9 cellular contexts compared by ENCODE assay signal in genomic region chr17:41800601-41801373, GRCh38. TPM values are rescaled to one million over a fixed set of nuclear protein-coding genes. Genes with fewer than 3 reads are reported as not detected.
DNase-seq lines count a peak whose midpoint lies in the region; ATAC-seq, FAIRE-seq and TF ChIP-seq lines count a peak whose summit lies in the region.
"Had no signal": no experiment of that assay in that cellular context is flagged by ENCODE, and none has a peak within 500 bp of the region (broad histone marks: within the 10 kb centered on the region; RNA-seq: fewer than 3 reads in every experiment).

No MANE protein-coding gene starts in this region.

- no peak for TF ChIP-seq EP300 in SK-N-SH (IDR thresholded peaks at IDR 0.05; ENCODE audit: borderline replicate concordance in 1 of 2, low read depth in 1 of 2, low read length in 1 of 2)

- H3K9me2 ChIP-seq in SK-N-SH, result no peaks in the 10 kb centered on the region
- no peaks in the 10 kb centered on the region for H3K9me2 ChIP-seq in hepatocyte (replicated peaks; ENCODE audit: insufficient read depth)

- no peak for ATAC-seq in GM19455 (IDR thresholded peaks at IDR 0.05; ENCODE audit: unreplicated experiment)

- H3K79me2 ChIP-seq in SK-N-SH (ENCODE audit: insufficient read depth) (no peaks in the 10 kb centered on the region), hepatocyte (no peaks in the 10 kb centered on the region)

- BruUV-seq in A673 (replicated peaks; lab: Mats Ljungman, UMichigan), result no TSS peak

- H3K4me1 ChIP-seq in SK-N-SH (ENCODE audit: control insufficient read depth in 1 of 2, insufficient read depth in 2 of 2, low read depth in 1 of 2, low read length in 1 of 2) (peaks cover 0 to 6% of the 10 kb centered on the region in 2 experiments; a peak in 1 of 4 replicates), hepatocyte (ENCODE audit: insufficient read depth) (peaks cover 17% of the 10 kb centered on the region), small intestine (ENCODE audit: control insufficient read depth in 2 of 2, insufficient read depth in 1 of 2, low read depth in 1 of 2, low read length in 1 of 2) (no peaks in the 10 kb centered on the region), A673 (ENCODE audit: insufficient read depth, low read length, poor library complexity, severe bottlenecking) (no peaks in the 10 kb centered on the region)

- H3K4me3 Mint-ChIP-seq in HFFc6, result peak overlapping the region; percentile 59

- peaks cover 15% of the 10 kb centered on the region for H3K4me1 Mint-ChIP-seq in HFFc6 (ENCODE audit: low read depth)

- FAIRE-seq in small intestine (lab: Jason Lieb, UNC), result no peak

- H3F3A ChIP-seq in SK-N-SH (replicated peaks; ENCODE audit: insufficient read depth), result no peaks in the 10 kb centered on the region

- peaks cover 4% of the 10 kb centered on the region for H3K36me3 Mint-ChIP-seq in HFFc6 (ENCODE audit: low read depth)

- H3K4me2 ChIP-seq in SK-N-SH (no peak overlapping the region), hepatocyte (peak overlapping the region; percentile 61)

- H3K9ac ChIP-seq in SK-N-SH, result no peak overlapping the region

- H3K4me3 ChIP-seq in SK-N-SH (ENCODE audit: low read depth in 2 of 2, low read length in 1 of 2), result no peak overlapping the region
- no peak overlapping the region for H3K4me3 ChIP-seq in hepatocyte
- H3K4me3 ChIP-seq in small intestine (ENCODE audit: low read depth in 1 of 2, low read length in 2 of 2), result peak overlapping the region in 1 of 2 donors; percentile 10
- H3K4me3 ChIP-seq in A673 (ENCODE audit: low read depth, low read length, poor library complexity, severe bottlenecking), result no peak overlapping the region

- peaks cover 5% of the 10 kb centered on the region; the same call in 1 of the 2 replicates for H3K27me3 Mint-ChIP-seq in HFFc6 (ENCODE audit: insufficient read depth)

- no peaks in the 10 kb centered on the region for H3K27me3 ChIP-seq in SK-N-SH (ENCODE audit: insufficient read depth)
- H3K27me3 ChIP-seq in hepatocyte, result no peaks in the 10 kb centered on the region
- no peaks in the 10 kb centered on the region for H3K27me3 ChIP-seq in small intestine (ENCODE audit: control insufficient read depth in 2 of 2, insufficient read depth in 2 of 2, low read length in 2 of 2)
- H3K27me3 ChIP-seq in A673 (replicated peaks; ENCODE audit: insufficient read depth, low read depth, low read length, poor library complexity), result no peaks in the 10 kb centered on the region
- H3K27me3 ChIP-seq: ascending aorta had no signal

- H3K9me3 Mint-ChIP-seq in HFFc6, result no peaks in the 10 kb centered on the region

- H3K27ac Mint-ChIP-seq in HFFc6, result peak overlapping the region; percentile 11; the same call in 1 of the 2 replicates

- TF ChIP-seq RAD21 in SK-N-SH (IDR thresholded peaks at IDR 0.05; ENCODE audit: low read length), result no peak

- intact Hi-C loops in A673 (cut with micrococcal nuclease; ENCODE audit: unreplicated experiment), result loop anchor here (1.0 kb wide), 1 partner anchor 62 kb away; no protein-coding TSS in a partner anchor

- H3K27ac ChIP-seq in SK-N-SH (ENCODE audit: low read depth in 2 of 2, low read length in 1 of 2) (no peak overlapping the region), hepatocyte (peak overlapping the region; percentile 98), small intestine (ENCODE audit: low read depth in 1 of 2, low read length in 1 of 2) (peak overlapping the region; percentile 83 to 87), A673 (ENCODE audit: low read depth, low read length, poor library complexity, severe bottlenecking) (no peak overlapping the region)
- H3K27ac ChIP-seq: ascending aorta had no signal

- POLR2A ChIA-PET in SK-N-SH (lab: Yijun Ruan, JAX) (interaction anchor here (0.7 to 1.6 kb wide), 3 partner anchors 12 to 63 kb away, joined by 3 to 7 read pairs (median 5); partner anchors contain the start of gene JUP), A673 (lab: Charles Lee; ENCODE audit: low non-redundant PET) (no interaction called here)

- WGBS in SK-N-SH (ENCODE audit: low lambda C conversion rate), result 74% methylated on average over 8 of the region's 18 CpGs
- WGBS in hepatocyte (ENCODE audit: low lambda C conversion rate, missing lambda C conversion rate), result 19% methylated on average over 17 of the region's 18 CpGs
- WGBS in small intestine, 3 donors, result 9 to 29% (median 28%) methylated on average over 18 of the region's 18 CpGs

- peak; percentile 43 for DNase-seq in HFFc6
- DNase-seq in SK-N-SH, result peak; percentile 18
- peak; percentile 96 for DNase-seq in hepatocyte (ENCODE audit: low spot score)
- peak; percentile 98 for DNase-seq in small intestine
- DNase-seq in activated gamma-delta T cell (lab: John Stamatoyannopoulos, UW), result no peak
- DNase-seq in NCI-H2107 treated with DMSO at 0.1 percent for 48 hours (lab: John Stamatoyannopoulos, UW; ENCODE audit: unreplicated experiment), result no peak
- no peak for DNase-seq in A673 (ENCODE audit: low spot score)

- TF ChIP-seq CTCF in HFFc6 (IDR thresholded peaks at IDR 0.05), result no peak
- TF ChIP-seq CTCF in SK-N-SH (IDR thresholded peaks at IDR 0.05), result no peak
- TF ChIP-seq CTCF in hepatocyte (IDR thresholded peaks at IDR 0.05; ENCODE audit: poor library complexity), result no peak
- TF ChIP-seq CTCF in A673 (conservative IDR thresholded peaks at IDR 0.05; ENCODE audit: low read depth, low read length), result no peak

- H3K36me3 ChIP-seq in SK-N-SH (replicated peaks in 1 of 2; ENCODE audit: control insufficient read depth in 1 of 2, insufficient read depth in 2 of 2, low read length in 1 of 2) (no peaks in the 10 kb centered on the region), hepatocyte (replicated peaks; ENCODE audit: insufficient read depth, low read depth) (no peaks in the 10 kb centered on the region), small intestine (ENCODE audit: control insufficient read depth in 2 of 2, insufficient read depth in 2 of 2, low read length in 2 of 2) (no peaks in the 10 kb centered on the region), A673 (ENCODE audit: insufficient read depth, low read length, poor library complexity, severe bottlenecking) (no peaks in the 10 kb centered on the region)
- H3K36me3 ChIP-seq: ascending aorta had no signal

- H4K20me1 ChIP-seq in SK-N-SH (ENCODE audit: insufficient read depth), result no peaks in the 10 kb centered on the region
- no peaks in the 10 kb centered on the region for H4K20me1 ChIP-seq in hepatocyte (ENCODE audit: insufficient read depth, poor library complexity, severe bottlenecking)

- H2AFZ ChIP-seq in SK-N-SH (ENCODE audit: low read depth) (no peak overlapping the region), hepatocyte (no peak overlapping the region)

- H3K9me3 ChIP-seq in SK-N-SH (no peaks in the 10 kb centered on the region), hepatocyte (ENCODE audit: low read depth) (no peaks in the 10 kb centered on the region), small intestine (ENCODE audit: control insufficient read depth, low read depth) (no peaks in the 10 kb centered on the region), A673 (ENCODE audit: low read depth, low read length, poor library complexity, severe bottlenecking) (no peaks in the 10 kb centered on the region)
- H3K9me3 ChIP-seq: ascending aorta had no signal

- CTCF ChIA-PET in SK-N-SH (lab: Yijun Ruan, JAX) (interaction anchor here (0.6 to 20.2 kb wide), 38 partner anchors 8 to 166 kb away, joined by 3 to 405 read pairs (median 7); partner anchors contain the start of genes CNP, HAP1, JUP and ODAD4), A673 (lab: Charles Lee) (no interaction called here)

TF ChIP-seq in SK-N-SH, 30 proteins besides CTCF, POLR2A, EP300 and RAD21:
- TF ChIP-seq FOSL2 (IDR thresholded peaks at IDR 0.05; ENCODE audit: borderline replicate concordance, low read depth), result no peak
- TF ChIP-seq TAF1 (IDR thresholded peaks at IDR 0.05; ENCODE audit: borderline replicate concordance, low read depth, low read length), result no peak

RNA-seq across cellular contexts. Expression of gene P3H4, which starts 11.0 kb away (rescaled TPM):
- total RNA-seq in HFFc6 (2021; fragmentation: NEBNext Ultra II Directional; extraction: Animal tissue kit (Norgen Biotek cat#: 25700)), result 10 to 100 TPM; 48.8 to 75.5 (median 50.3) TPM
- polyA plus RNA-seq in SK-N-SH (2012; rRNA removed) (55.5 and 88.3 TPM in 2 replicates), hepatocyte (109 and 110 TPM in 2 replicates), small intestine (10 to 100 TPM in 1 of 3 donors, 1 to 10 TPM in 2; 6.5 to 12.7 (median 9.7) TPM)
- 48.3 and 54.1 TPM in 2 replicates for polyA plus RNA-seq in SK-N-SH (2012; cell fraction: cytosol; rRNA removed)
- polyA plus RNA-seq in SK-N-SH (2012; cell fraction: nucleus; rRNA removed), result 32.4 and 41.1 TPM in 2 replicates
- total RNA-seq in hepatocyte (62.6 and 66.2 TPM in 2 replicates), A673 (2021) (5.9 and 6.6 TPM in 2 replicates)

RNA-seq across cellular contexts. Expression of gene FKBP10, which starts 12.0 kb away (rescaled TPM):
- total RNA-seq in HFFc6 (2021; fragmentation: NEBNext Ultra II Directional; extraction: Animal tissue kit (Norgen Biotek cat#: 25700)), result 100 to 1,000 TPM; 417 to 500 (median 442) TPM
- polyA plus RNA-seq in SK-N-SH (2012; rRNA removed) (360 and 377 TPM in 2 replicates), hepatocyte (88.0 and 92.0 TPM in 2 replicates), small intestine (10 to 100 TPM in 1 of 3 donors, 1 to 10 TPM in 1, under 1 TPM in 1; 0.67 to 13.9 (median 3.5) TPM)
- 109 and 170 TPM in 2 replicates for polyA plus RNA-seq in SK-N-SH (2012; cell fraction: cytosol; rRNA removed)
- 1,131 and 1,228 TPM in 2 replicates for polyA plus RNA-seq in SK-N-SH (2012; cell fraction: nucleus; rRNA removed)
- total RNA-seq in hepatocyte (239 and 290 TPM in 2 replicates), A673 (2021) (30.0 and 43.6 TPM in 2 replicates)

RNA-seq across cellular contexts. Expression of gene JUP, which starts 14.3 kb away (rescaled TPM):
- total RNA-seq in HFFc6 (2021; fragmentation: NEBNext Ultra II Directional; extraction: Animal tissue kit (Norgen Biotek cat#: 25700)), result 1 to 10 TPM; 1.5 to 9.1 (median 1.9) TPM
- polyA plus RNA-seq in SK-N-SH (2012; rRNA removed) (9.3 and 13.0 TPM in 2 replicates), hepatocyte (191 and 214 TPM in 2 replicates), small intestine (100 to 1,000 TPM; 122 to 316 (median 302) TPM)
- polyA plus RNA-seq in SK-N-SH (2012; cell fraction: cytosol; rRNA removed), result 4.0 and 8.5 TPM in 2 replicates
- polyA plus RNA-seq in SK-N-SH (2012; cell fraction: nucleus; rRNA removed), result 12.3 and 16.4 TPM in 2 replicates
- total RNA-seq in hepatocyte (162 and 209 TPM in 2 replicates), A673 (2021) (15.7 and 25.2 TPM in 2 replicates)

RNA-seq across cellular contexts. Expression of gene NT5C3B, which starts 35.2 kb away (rescaled TPM):
- total RNA-seq in HFFc6 (2021; fragmentation: NEBNext Ultra II Directional; extraction: Animal tissue kit (Norgen Biotek cat#: 25700)), result 10 to 100 TPM; 33.9 to 55.2 (median 37.3) TPM
- polyA plus RNA-seq in SK-N-SH (2012; rRNA removed) (87.4 and 98.0 TPM in 2 replicates), hepatocyte (85.1 and 87.8 TPM in 2 replicates), small intestine (10 to 100 TPM; 10.5 to 36.0 (median 21.3) TPM)
- 105 and 106 TPM in 2 replicates for polyA plus RNA-seq in SK-N-SH (2012; cell fraction: cytosol; rRNA removed)
- 85.1 and 94.9 TPM in 2 replicates for polyA plus RNA-seq in SK-N-SH (2012; cell fraction: nucleus; rRNA removed)
- total RNA-seq in hepatocyte (47.7 and 51.8 TPM in 2 replicates), A673 (2021) (46.7 and 50.7 TPM in 2 replicates)

RNA-seq across cellular contexts. Expression of gene KLHL10, which starts 36.8 kb away (rescaled TPM):
- not detected for total RNA-seq in HFFc6 (2021; fragmentation: NEBNext Ultra II Directional; extraction: Animal tissue kit (Norgen Biotek cat#: 25700))
- 0.02 and 0.03 TPM in 2 replicates for polyA plus RNA-seq in SK-N-SH (2012; rRNA removed)
- 0.04 and 0.05 TPM in 2 replicates for polyA plus RNA-seq in SK-N-SH (2012; cell fraction: cytosol; rRNA removed)
- 0.30 and 0.42 TPM in 2 replicates for polyA plus RNA-seq in SK-N-SH (2012; cell fraction: nucleus; rRNA removed)
- total RNA-seq in hepatocyte, result 0.43 TPM in 1 of 2 replicates, not detected in the other
- polyA plus RNA-seq in hepatocyte, result not detected in 2 replicates
- polyA plus RNA-seq in small intestine, result under 1 TPM in 1 of 3 donors, not detected in 2; 0.15 TPM
- total RNA-seq in A673 (2021), result not detected in 2 replicates
- total RNA-seq: ascending aorta had no signal

Comparison
In these comparisons a context has a peak if more than half of its experiments do, and no peak if none do; other contexts are left out.
1. DNase-seq: peak in HFFc6 (single experiment), SK-N-SH (single experiment), hepatocyte (single experiment) and small intestine (single experiment); none in activated gamma-delta T cell (single experiment), NCI-H2107 treated with DMSO at 0.1 percent for 48 hours (single experiment) and A673 (single experiment).
2. H3K27ac ChIP-seq: peak in hepatocyte (single experiment) and small intestine (2 of 2); none in SK-N-SH (0 of 2) and A673 (single experiment).